Comparison of ENCODE assay signal across 10 cellular contexts in genomic region chr3:73098026-73098425, GRCh38.
"Had no signal": no experiment of that assay in that cellular context is flagged by ENCODE, and none has a peak within 500 bp of the region (broad histone marks: within the 10 kb centered on the region; RNA-seq: fewer than 3 reads in every experiment).

No MANE protein-coding gene starts in this region.

- H3K4me2 ChIP-seq: GM23338 had no signal

- FAIRE-seq: H54 had no signal

- H3K4me1 ChIP-seq: HAP-1 had no signal

- H3K9ac ChIP-seq: GM23248 had no signal

- H3K4me3 ChIP-seq: GM23248, GM23338, HAP-1 had no signal

- H3K36me3 ChIP-seq: HAP-1 had no signal

- H2AFZ ChIP-seq: GM23248, GM23338 had no signal

- ATAC-seq: GM23338, HCT116 had no signal

- DNase-seq: GM23248, GOT3, H7, H9, HCEC 1CT, HFFc6 had no signal

- H3K9me3 ChIP-seq: HAP-1 had no signal

- H3K27ac ChIP-seq: GM23248 had no signal
